Comparison of ENCODE assay signal across 12 cellular contexts in the genomic region with DNA sequence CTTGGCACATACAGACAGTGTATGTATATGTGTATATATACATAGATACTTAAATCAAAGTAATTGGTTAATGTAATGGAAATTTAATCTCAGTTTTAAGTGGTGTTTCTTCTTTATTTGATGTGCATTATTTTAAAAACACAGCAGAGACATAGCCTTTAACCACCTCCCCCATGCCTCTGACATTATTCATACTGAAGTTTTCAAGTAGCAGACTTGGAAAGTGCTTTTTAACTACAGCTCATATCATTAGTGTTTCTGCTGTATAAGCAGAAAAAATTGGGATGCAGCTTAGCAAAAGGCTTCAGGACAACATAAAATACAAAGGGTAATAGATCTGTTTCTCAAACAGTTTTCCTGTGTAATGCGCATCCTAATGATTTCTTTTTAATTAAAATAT. TPM values are rescaled to one million over a fixed set of nuclear protein-coding genes. Genes with fewer than 3 reads are reported as not detected.
DNase-seq lines count a peak whose midpoint lies in the region; ATAC-seq and TF ChIP-seq lines count a peak whose summit lies in the region.
"Had no signal": no experiment of that assay in that cellular context is flagged by ENCODE, and none has a peak within 500 bp of the region (broad histone marks: within the 10 kb centered on the region; RNA-seq: fewer than 3 reads in every experiment).

No MANE protein-coding gene starts in this region.

- H3F3A ChIP-seq in Loucy (ENCODE audit: low read depth), result peaks cover 15% of the 10 kb centered on the region

- ATAC-seq in GM18498 (IDR thresholded peaks at IDR 0.05; ENCODE audit: unreplicated experiment) (no peak), HG03457 (IDR thresholded peaks at IDR 0.05; ENCODE audit: unreplicated experiment) (no peak)

- TF ChIP-seq CTCF in Loucy (conservative IDR thresholded peaks at IDR 0.05; ENCODE audit: low read length), result no peak
- no peak for TF ChIP-seq CTCF in cardiac fibroblast (IDR thresholded peaks at IDR 0.05; ENCODE audit: low read depth, low read length)
- no peak for TF ChIP-seq CTCF in osteoblast (IDR thresholded peaks at IDR 0.05; ENCODE audit: extremely low read depth, low read depth, low read length)

- H3K9me2 ChIP-seq in Loucy (replicated peaks; ENCODE audit: low read depth, low read length), result no peaks in the 10 kb centered on the region

- H3K4me3 ChIP-seq in Loucy (ENCODE audit: low read length, poor library complexity, severe bottlenecking), result peak overlapping the region; percentile 61
- H3K4me3 ChIP-seq in cardiac fibroblast (replicated peaks in 1 of 2; ENCODE audit: low read depth in 2 of 2, low read length in 2 of 2), result no peak overlapping the region
- H3K4me3 ChIP-seq in osteoblast (ENCODE audit: insufficient read depth, low read length), result no peak overlapping the region
- H3K4me3 ChIP-seq: neural progenitor cell had no signal

- H3K36me3 ChIP-seq in Loucy (ENCODE audit: insufficient read depth, low read length), result no peaks in the 10 kb centered on the region
- H3K36me3 ChIP-seq in osteoblast (ENCODE audit: insufficient read depth, low read length), result no peaks in the 10 kb centered on the region
- H3K36me3 ChIP-seq: neural progenitor cell had no signal

- peak overlapping the region; percentile 81 for H3K4me3 Mint-ChIP-seq in T-helper 2 cell treated with Interferon-gamma antibody and Interleukin-4, amounts not matched to agents 5 μg/mL and 100 μg/mL, for 36 hours
- H3K4me3 Mint-ChIP-seq: neural progenitor cell had no signal

- no peaks in the 10 kb centered on the region for H4K20me1 ChIP-seq in Loucy (ENCODE audit: insufficient read depth, low read length, poor library complexity, severe bottlenecking)
- no peaks in the 10 kb centered on the region for H4K20me1 ChIP-seq in osteoblast (ENCODE audit: insufficient read depth, low read length)

- peak overlapping the region; percentile 54 for H3K9ac ChIP-seq in Loucy (ENCODE audit: low read depth, low read length, poor library complexity, severe bottlenecking)
- H3K9ac ChIP-seq: neural progenitor cell had no signal

- H3K27ac ChIP-seq in osteoblast (ENCODE audit: low read depth, low read length), result peak overlapping the region; percentile 58
- H3K27ac ChIP-seq: neural progenitor cell had no signal

- H3K4me1 ChIP-seq in Loucy (ENCODE audit: insufficient read depth, low read length, poor library complexity, severe bottlenecking), result peaks cover 57% of the 10 kb centered on the region
- H3K4me1 ChIP-seq in osteoblast (ENCODE audit: insufficient read depth, low read length), result peaks cover 36% of the 10 kb centered on the region
- H3K4me1 ChIP-seq: neural progenitor cell had no signal

- no peak for DNase-seq in T-helper 2 cell treated with Interferon-gamma antibody and Interleukin-4, amounts not matched to agents 5 μg/mL and 100 μg/mL, for 36 hours (ENCODE audit: low spot score)
- DNase-seq in T-helper 2 cell, result no peak
- DNase-seq in cardiac fibroblast (ENCODE audit: low read depth in 2 of 2), result peak; percentile 57 to 71
- DNase-seq in osteoblast (ENCODE audit: insufficient read length, low spot score, missing footprints), result peak; percentile 82
- DNase-seq in globus pallidus (ENCODE audit: low spot score), result no peak
- DNase-seq: 8988T; activated T-cell treated with anti-CD3 and anti-CD28 coated beads, Interleukin-2, amount 50 U/mL, for 1 hour; GOT3 had no signal

- H3K4me1 Mint-ChIP-seq in T-helper 2 cell treated with Interferon-gamma antibody and Interleukin-4, amounts not matched to agents 5 μg/mL and 100 μg/mL, for 36 hours (ENCODE audit: low read depth), result peaks cover 55% of the 10 kb centered on the region

- peak overlapping the region; percentile 98 for H3K27ac Mint-ChIP-seq in T-helper 2 cell treated with Interferon-gamma antibody and Interleukin-4, amounts not matched to agents 5 μg/mL and 100 μg/mL, for 36 hours
- H3K27ac Mint-ChIP-seq: neural progenitor cell had no signal

- H3K27me3 ChIP-seq in Loucy (ENCODE audit: insufficient read depth, low read length, poor library complexity, severe bottlenecking) (no peaks in the 10 kb centered on the region), osteoblast (ENCODE audit: insufficient read depth, low read length) (no peaks in the 10 kb centered on the region)
- H3K27me3 ChIP-seq: neural progenitor cell had no signal

- H3K9me3 Mint-ChIP-seq in T-helper 2 cell treated with Interferon-gamma antibody and Interleukin-4, amounts not matched to agents 5 μg/mL and 100 μg/mL, for 36 hours, result peaks cover 21% of the 10 kb centered on the region

- H3K79me2 ChIP-seq in Loucy (ENCODE audit: insufficient read depth, low read length) (no peaks in the 10 kb centered on the region), osteoblast (ENCODE audit: insufficient read depth, low read length) (no peaks in the 10 kb centered on the region)

- H3K9me3 ChIP-seq in Loucy (ENCODE audit: insufficient read depth, low read depth, low read length), result peaks cover 11% of the 10 kb centered on the region; the same call in 1 of the 2 replicates
- no peaks in the 10 kb centered on the region for H3K9me3 ChIP-seq in osteoblast (ENCODE audit: low read depth, low read length)

- peaks cover 24% of the 10 kb centered on the region for H3K36me3 Mint-ChIP-seq in T-helper 2 cell treated with Interferon-gamma antibody and Interleukin-4, amounts not matched to agents 5 μg/mL and 100 μg/mL, for 36 hours (ENCODE audit: low read depth)
- H3K36me3 Mint-ChIP-seq: neural progenitor cell had no signal

- no peaks in the 10 kb centered on the region for H3K27me3 Mint-ChIP-seq in T-helper 2 cell treated with Interferon-gamma antibody and Interleukin-4, amounts not matched to agents 5 μg/mL and 100 μg/mL, for 36 hours (ENCODE audit: low read depth)

- H3K4me2 ChIP-seq in Loucy (ENCODE audit: low read depth, low read length, poor library complexity, severe bottlenecking), result peak overlapping the region; percentile 78
- peak overlapping the region; percentile 47 for H3K4me2 ChIP-seq in osteoblast (ENCODE audit: insufficient read depth, low read length)
- H3K4me2 ChIP-seq: neural progenitor cell had no signal

- peak overlapping the region; percentile 32; the same call in 1 of the 2 replicates for H2AFZ ChIP-seq in Loucy (ENCODE audit: low read length)
- no peak overlapping the region for H2AFZ ChIP-seq in osteoblast (ENCODE audit: low read length)
- H2AFZ ChIP-seq: neural progenitor cell had no signal

RNA-seq across cellular contexts. Expression of a gene that starts 52.1 kb away (rescaled TPM):
- 13.8 and 16.5 TPM in 2 replicates for total RNA-seq in osteoblast

Comparison
In these comparisons a context has a peak if more than half of its experiments do, and no peak if none do; other contexts are left out.
1. DNase-seq: peak in cardiac fibroblast (2 of 2) and osteoblast (single experiment); none in T-helper 2 cell treated with Interferon-gamma antibody and Interleukin-4, amounts not matched to agents 5 μg/mL and 100 μg/mL, for 36 hours (single experiment), T-helper 2 cell (0 of 5) and globus pallidus (single experiment).